Comparison of ENCODE assay signal across 1 cellular context in the genomic region with DNA sequence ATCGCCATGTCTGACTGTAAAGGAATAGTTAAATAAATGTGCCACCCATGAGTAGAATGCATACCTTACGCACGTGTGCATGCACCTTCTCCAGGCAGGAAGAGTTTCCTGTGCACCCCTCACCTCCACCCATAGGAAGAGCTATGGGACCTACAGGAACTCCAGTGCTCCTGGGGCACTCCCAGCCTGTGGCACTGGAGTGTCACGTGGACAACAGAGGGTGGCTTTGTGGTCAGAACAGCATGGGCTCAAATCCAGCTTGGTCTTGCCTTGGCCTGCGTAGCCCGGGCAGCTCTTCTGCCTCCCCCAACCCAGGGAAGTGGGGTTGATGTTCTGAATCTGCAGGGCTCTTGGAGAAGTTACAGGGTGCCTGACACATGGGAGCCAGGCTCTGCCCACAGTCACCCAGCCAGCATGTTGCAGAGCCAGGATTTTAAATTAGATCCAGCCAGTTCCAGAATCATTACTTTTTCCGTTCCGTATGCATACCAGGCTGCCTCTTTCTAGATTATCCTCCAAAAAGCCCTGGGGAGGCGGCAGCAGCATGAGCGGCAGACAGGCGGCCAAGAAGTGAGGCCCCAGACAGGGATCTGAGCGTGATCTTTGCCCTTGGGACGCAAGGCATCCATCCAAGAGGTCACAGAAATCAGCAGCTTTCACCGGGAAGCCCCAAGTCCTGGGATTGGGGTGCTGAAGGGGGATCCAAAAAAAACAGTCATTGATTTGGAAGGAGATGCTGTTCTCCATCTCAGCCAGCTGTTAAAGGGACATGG.
TF ChIP-seq lines count a peak whose summit lies in the region.

No MANE protein-coding gene starts in this region.

TF ChIP-seq in HepG2, 621 proteins besides CTCF, POLR2A, EP300 and RAD21 (continued from another document and continues in another):
- TF ChIP-seq, protein P1, sequence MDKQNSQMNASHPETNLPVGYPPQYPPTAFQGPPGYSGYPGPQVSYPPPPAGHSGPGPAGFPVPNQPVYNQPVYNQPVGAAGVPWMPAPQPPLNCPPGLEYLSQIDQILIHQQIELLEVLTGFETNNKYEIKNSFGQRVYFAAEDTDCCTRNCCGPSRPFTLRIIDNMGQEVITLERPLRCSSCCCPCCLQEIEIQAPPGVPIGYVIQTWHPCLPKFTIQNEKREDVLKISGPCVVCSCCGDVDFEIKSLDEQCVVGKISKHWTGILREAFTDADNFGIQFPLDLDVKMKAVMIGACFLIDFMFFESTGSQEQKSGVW (CRISPR knock-in tag; IDR thresholded peaks at IDR 0.05; ENCODE audit: borderline replicate concordance), result no peak
- TF ChIP-seq NFKB2 (CRISPR knock-in tag; IDR thresholded peaks at IDR 0.05; ENCODE audit: borderline replicate concordance) (peak; percentile 69; the same call in 1 of the 2 replicates), PTBP1 (IDR thresholded peaks at IDR 0.05; ENCODE audit: low read depth, low read length, poor library complexity, severe bottlenecking) (no peak), RFX5 (IDR thresholded peaks at IDR 0.05; ENCODE audit: low read depth, low read length) (no peak), ZNF691 (CRISPR knock-in tag; IDR thresholded peaks at IDR 0.05; ENCODE audit: borderline replicate concordance, low read depth) (peak; percentile 99), MAX (IDR thresholded peaks at IDR 0.05) (peak; percentile 71; the same call in 1 of the 2 replicates), TOPORS (CRISPR knock-in tag; IDR thresholded peaks at IDR 0.05) (no peak), U2AF2 (IDR thresholded peaks at IDR 0.05; ENCODE audit: low read depth, low read length) (no peak), SOX6 (IDR thresholded peaks at IDR 0.05) (no peak), SOX6 (CRISPR knock-in tag; IDR thresholded peaks at IDR 0.05) (no peak), SMAD9 (CRISPR knock-in tag; IDR thresholded peaks at IDR 0.05) (no peak), KLF11 (CRISPR knock-in tag; IDR thresholded peaks at IDR 0.05) (0 out of 2 replicates have a peak, but pooled peaks have one; percentile 36)
- TF ChIP-seq, protein P2, sequence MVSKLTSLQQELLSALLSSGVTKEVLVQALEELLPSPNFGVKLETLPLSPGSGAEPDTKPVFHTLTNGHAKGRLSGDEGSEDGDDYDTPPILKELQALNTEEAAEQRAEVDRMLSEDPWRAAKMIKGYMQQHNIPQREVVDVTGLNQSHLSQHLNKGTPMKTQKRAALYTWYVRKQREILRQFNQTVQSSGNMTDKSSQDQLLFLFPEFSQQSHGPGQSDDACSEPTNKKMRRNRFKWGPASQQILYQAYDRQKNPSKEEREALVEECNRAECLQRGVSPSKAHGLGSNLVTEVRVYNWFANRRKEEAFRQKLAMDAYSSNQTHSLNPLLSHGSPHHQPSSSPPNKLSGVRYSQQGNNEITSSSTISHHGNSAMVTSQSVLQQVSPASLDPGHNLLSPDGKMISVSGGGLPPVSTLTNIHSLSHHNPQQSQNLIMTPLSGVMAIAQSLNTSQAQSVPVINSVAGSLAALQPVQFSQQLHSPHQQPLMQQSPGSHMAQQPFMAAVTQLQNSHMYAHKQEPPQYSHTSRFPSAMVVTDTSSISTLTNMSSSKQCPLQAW (CRISPR knock-in tag; IDR thresholded peaks at IDR 0.05), result peak; percentile 57
- TF ChIP-seq, protein P3, sequence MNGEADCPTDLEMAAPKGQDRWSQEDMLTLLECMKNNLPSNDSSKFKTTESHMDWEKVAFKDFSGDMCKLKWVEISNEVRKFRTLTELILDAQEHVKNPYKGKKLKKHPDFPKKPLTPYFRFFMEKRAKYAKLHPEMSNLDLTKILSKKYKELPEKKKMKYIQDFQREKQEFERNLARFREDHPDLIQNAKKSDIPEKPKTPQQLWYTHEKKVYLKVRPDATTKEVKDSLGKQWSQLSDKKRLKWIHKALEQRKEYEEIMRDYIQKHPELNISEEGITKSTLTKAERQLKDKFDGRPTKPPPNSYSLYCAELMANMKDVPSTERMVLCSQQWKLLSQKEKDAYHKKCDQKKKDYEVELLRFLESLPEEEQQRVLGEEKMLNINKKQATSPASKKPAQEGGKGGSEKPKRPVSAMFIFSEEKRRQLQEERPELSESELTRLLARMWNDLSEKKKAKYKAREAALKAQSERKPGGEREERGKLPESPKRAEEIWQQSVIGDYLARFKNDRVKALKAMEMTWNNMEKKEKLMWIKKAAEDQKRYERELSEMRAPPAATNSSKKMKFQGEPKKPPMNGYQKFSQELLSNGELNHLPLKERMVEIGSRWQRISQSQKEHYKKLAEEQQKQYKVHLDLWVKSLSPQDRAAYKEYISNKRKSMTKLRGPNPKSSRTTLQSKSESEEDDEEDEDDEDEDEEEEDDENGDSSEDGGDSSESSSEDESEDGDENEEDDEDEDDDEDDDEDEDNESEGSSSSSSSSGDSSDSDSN (CRISPR knock-in tag; IDR thresholded peaks at IDR 0.05), result peak; percentile 63
- TF ChIP-seq, protein P4, sequence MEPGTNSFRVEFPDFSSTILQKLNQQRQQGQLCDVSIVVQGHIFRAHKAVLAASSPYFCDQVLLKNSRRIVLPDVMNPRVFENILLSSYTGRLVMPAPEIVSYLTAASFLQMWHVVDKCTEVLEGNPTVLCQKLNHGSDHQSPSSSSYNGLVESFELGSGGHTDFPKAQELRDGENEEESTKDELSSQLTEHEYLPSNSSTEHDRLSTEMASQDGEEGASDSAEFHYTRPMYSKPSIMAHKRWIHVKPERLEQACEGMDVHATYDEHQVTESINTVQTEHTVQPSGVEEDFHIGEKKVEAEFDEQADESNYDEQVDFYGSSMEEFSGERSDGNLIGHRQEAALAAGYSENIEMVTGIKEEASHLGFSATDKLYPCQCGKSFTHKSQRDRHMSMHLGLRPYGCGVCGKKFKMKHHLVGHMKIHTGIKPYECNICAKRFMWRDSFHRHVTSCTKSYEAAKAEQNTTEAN (CRISPR knock-in tag; conservative IDR thresholded peaks at IDR 0.05), result no peak; the same call in 1 of the 2 replicates
- TF ChIP-seq, protein P5, sequence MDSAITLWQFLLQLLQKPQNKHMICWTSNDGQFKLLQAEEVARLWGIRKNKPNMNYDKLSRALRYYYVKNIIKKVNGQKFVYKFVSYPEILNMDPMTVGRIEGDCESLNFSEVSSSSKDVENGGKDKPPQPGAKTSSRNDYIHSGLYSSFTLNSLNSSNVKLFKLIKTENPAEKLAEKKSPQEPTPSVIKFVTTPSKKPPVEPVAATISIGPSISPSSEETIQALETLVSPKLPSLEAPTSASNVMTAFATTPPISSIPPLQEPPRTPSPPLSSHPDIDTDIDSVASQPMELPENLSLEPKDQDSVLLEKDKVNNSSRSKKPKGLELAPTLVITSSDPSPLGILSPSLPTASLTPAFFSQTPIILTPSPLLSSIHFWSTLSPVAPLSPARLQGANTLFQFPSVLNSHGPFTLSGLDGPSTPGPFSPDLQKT (CRISPR knock-in tag; IDR thresholded peaks at IDR 0.05; ENCODE audit: borderline replicate concordance), result no peak
- TF ChIP-seq, protein P6, sequence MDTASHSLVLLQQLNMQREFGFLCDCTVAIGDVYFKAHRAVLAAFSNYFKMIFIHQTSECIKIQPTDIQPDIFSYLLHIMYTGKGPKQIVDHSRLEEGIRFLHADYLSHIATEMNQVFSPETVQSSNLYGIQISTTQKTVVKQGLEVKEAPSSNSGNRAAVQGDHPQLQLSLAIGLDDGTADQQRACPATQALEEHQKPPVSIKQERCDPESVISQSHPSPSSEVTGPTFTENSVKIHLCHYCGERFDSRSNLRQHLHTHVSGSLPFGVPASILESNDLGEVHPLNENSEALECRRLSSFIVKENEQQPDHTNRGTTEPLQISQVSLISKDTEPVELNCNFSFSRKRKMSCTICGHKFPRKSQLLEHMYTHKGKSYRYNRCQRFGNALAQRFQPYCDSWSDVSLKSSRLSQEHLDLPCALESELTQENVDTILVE (CRISPR knock-in tag; IDR thresholded peaks at IDR 0.05), result 0 out of 2 replicates have a peak, but pooled peaks have one; percentile 21
- TF ChIP-seq, protein P7, sequence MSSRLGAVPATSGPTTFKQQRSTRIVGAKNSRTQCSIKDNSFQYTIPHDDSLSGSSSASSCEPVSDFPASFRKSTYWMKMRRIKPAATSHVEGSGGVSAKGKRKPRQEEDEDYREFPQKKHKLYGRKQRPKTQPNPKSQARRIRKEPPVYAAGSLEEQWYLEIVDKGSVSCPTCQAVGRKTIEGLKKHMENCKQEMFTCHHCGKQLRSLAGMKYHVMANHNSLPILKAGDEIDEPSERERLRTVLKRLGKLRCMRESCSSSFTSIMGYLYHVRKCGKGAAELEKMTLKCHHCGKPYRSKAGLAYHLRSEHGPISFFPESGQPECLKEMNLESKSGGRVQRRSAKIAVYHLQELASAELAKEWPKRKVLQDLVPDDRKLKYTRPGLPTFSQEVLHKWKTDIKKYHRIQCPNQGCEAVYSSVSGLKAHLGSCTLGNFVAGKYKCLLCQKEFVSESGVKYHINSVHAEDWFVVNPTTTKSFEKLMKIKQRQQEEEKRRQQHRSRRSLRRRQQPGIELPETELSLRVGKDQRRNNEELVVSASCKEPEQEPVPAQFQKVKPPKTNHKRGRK (CRISPR knock-in tag; IDR thresholded peaks at IDR 0.05), result no peak
- TF ChIP-seq, protein P8, sequence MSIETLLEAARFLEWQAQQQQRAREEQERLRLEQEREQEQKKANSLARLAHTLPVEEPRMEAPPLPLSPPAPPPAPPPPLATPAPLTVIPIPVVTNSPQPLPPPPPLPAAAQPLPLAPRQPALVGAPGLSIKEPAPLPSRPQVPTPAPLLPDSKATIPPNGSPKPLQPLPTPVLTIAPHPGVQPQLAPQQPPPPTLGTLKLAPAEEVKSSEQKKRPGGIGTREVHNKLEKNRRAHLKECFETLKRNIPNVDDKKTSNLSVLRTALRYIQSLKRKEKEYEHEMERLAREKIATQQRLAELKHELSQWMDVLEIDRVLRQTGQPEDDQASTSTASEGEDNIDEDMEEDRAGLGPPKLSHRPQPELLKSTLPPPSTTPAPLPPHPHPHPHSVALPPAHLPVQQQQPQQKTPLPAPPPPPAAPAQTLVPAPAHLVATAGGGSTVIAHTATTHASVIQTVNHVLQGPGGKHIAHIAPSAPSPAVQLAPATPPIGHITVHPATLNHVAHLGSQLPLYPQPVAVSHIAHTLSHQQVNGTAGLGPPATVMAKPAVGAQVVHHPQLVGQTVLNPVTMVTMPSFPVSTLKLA (IDR thresholded peaks at IDR 0.05), result 0 out of 2 replicates have a peak, but pooled peaks have one; percentile 18
- TF ChIP-seq, protein P9, sequence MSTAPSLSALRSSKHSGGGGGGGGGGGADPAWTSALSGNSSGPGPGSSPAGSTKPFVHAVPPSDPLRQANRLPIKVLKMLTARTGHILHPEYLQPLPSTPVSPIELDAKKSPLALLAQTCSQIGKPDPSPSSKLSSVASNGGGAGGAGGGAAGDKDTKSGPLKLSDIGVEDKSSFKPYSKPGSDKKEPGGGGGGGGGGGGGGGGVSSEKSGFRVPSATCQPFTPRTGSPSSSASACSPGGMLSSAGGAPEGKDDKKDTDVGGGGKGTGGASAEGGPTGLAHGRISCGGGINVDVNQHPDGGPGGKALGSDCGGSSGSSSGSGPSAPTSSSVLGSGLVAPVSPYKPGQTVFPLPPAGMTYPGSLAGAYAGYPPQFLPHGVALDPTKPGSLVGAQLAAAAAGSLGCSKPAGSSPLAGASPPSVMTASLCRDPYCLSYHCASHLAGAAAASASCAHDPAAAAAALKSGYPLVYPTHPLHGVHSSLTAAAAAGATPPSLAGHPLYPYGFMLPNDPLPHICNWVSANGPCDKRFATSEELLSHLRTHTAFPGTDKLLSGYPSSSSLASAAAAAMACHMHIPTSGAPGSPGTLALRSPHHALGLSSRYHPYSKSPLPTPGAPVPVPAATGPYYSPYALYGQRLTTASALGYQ (CRISPR knock-in tag; IDR thresholded peaks at IDR 0.05), result no peak
- TF ChIP-seq, protein P10, sequence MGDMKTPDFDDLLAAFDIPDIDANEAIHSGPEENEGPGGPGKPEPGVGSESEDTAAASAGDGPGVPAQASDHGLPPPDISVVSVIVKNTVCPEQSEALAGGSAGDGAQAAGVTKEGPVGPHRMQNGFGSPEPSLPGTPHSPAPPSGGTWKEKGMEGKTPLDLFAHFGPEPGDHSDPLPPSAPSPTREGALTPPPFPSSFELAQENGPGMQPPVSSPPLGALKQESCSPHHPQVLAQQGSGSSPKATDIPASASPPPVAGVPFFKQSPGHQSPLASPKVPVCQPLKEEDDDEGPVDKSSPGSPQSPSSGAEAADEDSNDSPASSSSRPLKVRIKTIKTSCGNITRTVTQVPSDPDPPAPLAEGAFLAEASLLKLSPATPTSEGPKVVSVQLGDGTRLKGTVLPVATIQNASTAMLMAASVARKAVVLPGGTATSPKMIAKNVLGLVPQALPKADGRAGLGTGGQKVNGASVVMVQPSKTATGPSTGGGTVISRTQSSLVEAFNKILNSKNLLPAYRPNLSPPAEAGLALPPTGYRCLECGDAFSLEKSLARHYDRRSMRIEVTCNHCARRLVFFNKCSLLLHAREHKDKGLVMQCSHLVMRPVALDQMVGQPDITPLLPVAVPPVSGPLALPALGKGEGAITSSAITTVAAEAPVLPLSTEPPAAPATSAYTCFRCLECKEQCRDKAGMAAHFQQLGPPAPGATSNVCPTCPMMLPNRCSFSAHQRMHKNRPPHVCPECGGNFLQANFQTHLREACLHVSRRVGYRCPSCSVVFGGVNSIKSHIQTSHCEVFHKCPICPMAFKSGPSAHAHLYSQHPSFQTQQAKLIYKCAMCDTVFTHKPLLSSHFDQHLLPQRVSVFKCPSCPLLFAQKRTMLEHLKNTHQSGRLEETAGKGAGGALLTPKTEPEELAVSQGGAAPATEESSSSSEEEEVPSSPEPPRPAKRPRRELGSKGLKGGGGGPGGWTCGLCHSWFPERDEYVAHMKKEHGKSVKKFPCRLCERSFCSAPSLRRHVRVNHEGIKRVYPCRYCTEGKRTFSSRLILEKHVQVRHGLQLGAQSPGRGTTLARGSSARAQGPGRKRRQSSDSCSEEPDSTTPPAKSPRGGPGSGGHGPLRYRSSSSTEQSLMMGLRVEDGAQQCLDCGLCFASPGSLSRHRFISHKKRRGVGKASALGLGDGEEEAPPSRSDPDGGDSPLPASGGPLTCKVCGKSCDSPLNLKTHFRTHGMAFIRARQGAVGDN (CRISPR knock-in tag; IDR thresholded peaks at IDR 0.05), result peak; percentile 85
